ENCODE assay signal across 10 cellular contexts in genomic region chr12:54369597-54370217, GRCh38. TPM values are rescaled to one million over a fixed set of nuclear protein-coding genes. Genes with fewer than 3 reads are reported as not detected.
DNase-seq lines count a peak whose midpoint lies in the region; ATAC-seq, FAIRE-seq and TF ChIP-seq lines count a peak whose summit lies in the region.
"Had no signal": no experiment of that assay in that cellular context is flagged by ENCODE, and none has a peak within 500 bp of the region (broad histone marks: within the 10 kb centered on the region; RNA-seq: fewer than 3 reads in every experiment).

No MANE protein-coding gene starts in this region.

- no peak overlapping the region for H2BK5ac ChIP-seq in H1 (ENCODE audit: low read depth, low read length)

- H3K4me1 Mint-ChIP-seq in natural killer cell, result peaks cover 15 to 21% of the 10 kb centered on the region in 2 donors

- H2BK15ac ChIP-seq in H1 (ENCODE audit: low read length), result no peak overlapping the region

- H3K4me2 ChIP-seq in H1 (ENCODE audit: insufficient read depth in 1 of 2, low read depth in 2 of 2, low read length in 2 of 2), result peak overlapping the region; percentile 64 to 74

- POLR2A ChIA-PET in H1 (lab: Charles Lee; ENCODE audit: partially characterized antibody), result interaction anchor here (1.0 to 1.4 kb wide), 7 partner anchors 8 to 89 kb away, joined by 3 to 18 read pairs (median 5); partner anchors contain the start of genes CBX5, HNRNPA1 and ZNF385A

- H3K18ac ChIP-seq in H1 (ENCODE audit: extremely low read depth, low read length), result no peak overlapping the region

- H3K36me3 ChIP-seq in H1 (ENCODE audit: control insufficient read depth in 2 of 4, insufficient read depth in 4 of 4, low read length in 3 of 4), result peaks cover 0 to 3% (median 2%) of the 10 kb centered on the region in 4 experiments; a peak in 3 of 8 replicates
- H3K36me3 ChIP-seq in vagina, result no peaks in the 10 kb centered on the region

- H3K23me2 ChIP-seq in H1 (ENCODE audit: low read depth, low read length), result peaks cover 8% of the 10 kb centered on the region

- no peak overlapping the region for H2BK20ac ChIP-seq in H1 (ENCODE audit: low read length)

- H3K27me3 ChIP-seq in H1 (replicated peaks in 1 of 4; ENCODE audit: control insufficient read depth in 3 of 4, extremely low read depth in 1 of 4, insufficient read depth in 3 of 4, low read length in 3 of 4) (peaks cover 0 to 16% (median 12%) of the 10 kb centered on the region in 4 experiments; a peak in 6 of 7 replicates), vagina (no peaks in the 10 kb centered on the region)

- H3K9me3 Mint-ChIP-seq in natural killer cell, result no peaks in the 10 kb centered on the region

- no peak overlapping the region for H2AK5ac ChIP-seq in H1 (ENCODE audit: low read depth, low read length)

- no peak overlapping the region for H3K27ac ChIP-seq in H1 (ENCODE audit: low read depth, low read length)
- peak overlapping the region; percentile 93 for H3K27ac ChIP-seq in vagina

- H4K91ac ChIP-seq in H1 (replicated peaks; ENCODE audit: insufficient read length, low read length), result no peak overlapping the region

- peak overlapping the region; percentile 11 to 64 (median 27); a peak in 5 of 8 replicates for H3K4me3 ChIP-seq in H1 (ENCODE audit: extremely low read depth in 1 of 4, insufficient read depth in 2 of 4, low read depth in 3 of 4, low read length in 4 of 4)
- peak overlapping the region; percentile 42 to 62 for H3K4me3 ChIP-seq in vagina

- H3K23ac ChIP-seq in H1 (ENCODE audit: insufficient read length), result no peak overlapping the region

- no peak for TF ChIP-seq CTCF in H1 (IDR thresholded peaks at IDR 0.05; ENCODE audit: control extremely low read depth in 1 of 3, insufficient read depth in 1 of 3, low read depth in 1 of 3, low read length in 3 of 3)
- no peak for TF ChIP-seq CTCF in natural killer cell (IDR thresholded peaks at IDR 0.05)
- no peak for TF ChIP-seq CTCF in vagina (IDR thresholded peaks at IDR 0.05)

- H2BK120ac ChIP-seq in H1 (replicated peaks; ENCODE audit: low read depth, low read length), result no peak overlapping the region

- peak overlapping the region; percentile 86 for H3K4me3 Mint-ChIP-seq in natural killer cell

- H3K4me1 ChIP-seq in H1 (replicated peaks in 1 of 4; ENCODE audit: control insufficient read depth in 3 of 4, insufficient read depth in 4 of 4, low read length in 3 of 4), result peaks cover 0 to 11% (median 6%) of the 10 kb centered on the region in 4 experiments; a peak in 5 of 7 replicates
- H3K4me1 ChIP-seq in vagina, result peaks cover 34% of the 10 kb centered on the region

- no peak for TF ChIP-seq EP300 in H1 (IDR thresholded peaks at IDR 0.05; ENCODE audit: borderline replicate concordance in 1 of 2, low read depth in 2 of 2, low read length in 2 of 2)

- TF ChIP-seq RAD21 in H1 (IDR thresholded peaks at IDR 0.05 in 1 of 2, conservative IDR thresholded peaks at IDR 0.05 in 1 of 2; ENCODE audit: low read depth in 2 of 2, low read length in 2 of 2), result no peak

- H3K27me3 Mint-ChIP-seq in natural killer cell (ENCODE audit: low read depth in 2 of 2), result no peaks in the 10 kb centered on the region

- H3K79me2 ChIP-seq in H1 (ENCODE audit: control insufficient read depth in 1 of 2, insufficient read depth in 2 of 2, low read length in 2 of 2), result no peaks in the 10 kb centered on the region

- no peaks in the 10 kb centered on the region for H3K79me1 ChIP-seq in H1 (ENCODE audit: low read depth, low read length)

- H4K8ac ChIP-seq in H1 (ENCODE audit: extremely low read depth, insufficient read depth, low read length), result no peak overlapping the region

- H4K20me1 ChIP-seq in H1 (replicated peaks in 1 of 2; ENCODE audit: control insufficient read depth in 1 of 2, insufficient read depth in 2 of 2, low read length in 2 of 2), result peaks cover 0 to 4% of the 10 kb centered on the region in 2 experiments

- no peaks in the 10 kb centered on the region for H3K9me3 ChIP-seq in H1 (ENCODE audit: insufficient read depth in 2 of 2, low read depth in 1 of 2, low read length in 1 of 2)
- H3K9me3 ChIP-seq in vagina, result no peaks in the 10 kb centered on the region

- H3K27ac Mint-ChIP-seq in natural killer cell, result peak overlapping the region; percentile 62 to 66

- FAIRE-seq in H1 (lab: Jason Lieb, UNC), result no peak

- no peak overlapping the region for H2AFZ ChIP-seq in H1 (ENCODE audit: low read length)

- H3K56ac ChIP-seq in H1 (replicated peaks; ENCODE audit: insufficient read length, low read depth, low read length), result no peak overlapping the region

- CTCF ChIA-PET in H1 (lab: Charles Lee; ENCODE audit: partially characterized antibody), result interaction anchor here (0.9 to 3.7 kb wide), 33 partner anchors 8 to 345 kb away, joined by 3 to 79 read pairs (median 7); partner anchors contain the start of genes CBX5, COPZ1 and HNRNPA1

- no peak overlapping the region for H3K14ac ChIP-seq in H1 (ENCODE audit: insufficient read length)

- H2BK12ac ChIP-seq in H1 (ENCODE audit: low read depth, low read length), result no peak overlapping the region

- intact Hi-C loops in Right ventricle myocardium superior (cut with DNase I) (no loop called here), cardiac septum (cut with DNase I) (no loop called here), natural killer cell (cut with micrococcal nuclease) (loop anchor here (2.0 kb wide), 1 partner anchor 155 kb away; no protein-coding TSS in a partner anchor), vagina (cut with DNase I) (loop anchor here (10.0 kb wide), 2 partner anchors 115 to 155 kb away; no protein-coding TSS in a partner anchor)

- H3K4ac ChIP-seq in H1 (replicated peaks; ENCODE audit: insufficient read length, low read depth, low read length), result no peak overlapping the region

- DNase-seq in Right ventricle myocardium superior (no peak), cardiac septum (ENCODE audit: low spot score) (no peak), H1 (ENCODE audit: low read depth in 1 of 2, low spot score in 2 of 2) (no peak), natural killer cell (no peak), vagina (ENCODE audit: extremely low spot score in 2 of 2) (no peak), retina (no peak), G401 (ENCODE audit: low spot score) (no peak), NCI-H524 treated with DMSO at 0.1 percent for 48 hours (lab: John Stamatoyannopoulos, UW) (no peak)
- DNase-seq: activated CD4-positive, alpha-beta T cell treated with anti-CD3 and anti-CD28 coated beads, Interleukin-2, amount 50 U/mL, for 4 hours had no signal

- TF ChIP-seq POLR2A in H1 (IDR thresholded peaks at IDR 0.05; ENCODE audit: control extremely low read depth in 1 of 2, low read depth in 2 of 2, low read length in 2 of 2), result no peak
- no peak for TF ChIP-seq POLR2A in vagina (IDR thresholded peaks at IDR 0.05)

- ATAC-seq in Right ventricle myocardium superior (ENCODE audit: poor library complexity), result peak; percentile 8
- no peak for ATAC-seq in natural killer cell

- H4K5ac ChIP-seq in H1 (ENCODE audit: insufficient read length, low read depth, low read length), result no peak overlapping the region

- H3K36me3 Mint-ChIP-seq in natural killer cell, result no peaks in the 10 kb centered on the region

- WGBS in H1 (ENCODE audit: extremely low coverage in 1 of 2, insufficient coverage in 1 of 2, insufficient read length in 1 of 2, insufficient replicate concordance in 2 of 2, low coverage in 1 of 2, low lambda C conversion rate in 2 of 2, missing lambda C conversion rate in 1 of 2), 2 experiments, result 21% methylated on average over 13 of the region's 27 CpGs; no CpG with 5 or more reads in 1 of the 2 experiments

- H3K9ac ChIP-seq in H1 (replicated peaks in 1 of 4; ENCODE audit: extremely low read depth in 1 of 4, low read depth in 3 of 4, low read length in 3 of 4), result no peak overlapping the region

- in situ Hi-C loops in G401 (cut with HindIII; ENCODE audit: low sequenced_read_pairs), result loop anchor here (25.0 kb wide), 1 partner anchor 157 kb away; no protein-coding TSS in a partner anchor

RNA-seq across cellular contexts. Expression of gene GPR84, which starts 5.4 kb away (rescaled TPM):
- total RNA-seq in Right ventricle myocardium superior, result not detected
- total RNA-seq in cardiac septum, result 0.22 TPM
- not detected in 2 replicates for total RNA-seq in H1 (2021; fragmentation: NEBNext Ultra II Directional; extraction: Animal tissue kit (Norgen Biotek cat#: 25700))
- 0.09 and 0.14 TPM in 2 replicates for polyA plus RNA-seq in H1 (2011; rRNA removed)
- polyA plus RNA-seq in H1 (2011; cell fraction: cytosol; rRNA removed), result not detected
- not detected for polyA plus RNA-seq in H1 (2011; cell fraction: nucleus; rRNA removed)
- polyA plus RNA-seq in H1 (2012, experiment 1 of 2), result 0.12 TPM in 1 of 4 replicates, not detected in the others
- polyA plus RNA-seq in H1 (2012, experiment 2 of 2), result not detected
- not detected for polyA plus RNA-seq in H1 (2013, experiment 1 of 2)
- not detected for polyA plus RNA-seq in H1 (2013, experiment 2 of 2)
- polyA minus RNA-seq in H1 (2011; rRNA and poly(A)+ RNA removed), result 0.38 TPM in 1 of 2 replicates, not detected in the other
- polyA minus RNA-seq in H1 (2011; cell fraction: cytosol; rRNA and poly(A)+ RNA removed), result not detected
- polyA minus RNA-seq in H1 (2011; cell fraction: nucleus; rRNA and poly(A)+ RNA removed), result not detected
- total RNA-seq in natural killer cell, result 1 to 10 TPM in 1 of 3 donors, under 1 TPM in 2; 0.45 to 4.9 (median 0.59) TPM
- total RNA-seq in vagina, result not detected
- 1.0 TPM in 1 of 2 replicates, not detected in the other for total RNA-seq in G401 (2014; rRNA removed; shearing (Covaris generic))
- total RNA-seq: temporal lobe had no signal

RNA-seq across cellular contexts. Expression of gene ZNF385A, which starts 14.8 kb away (rescaled TPM):
- total RNA-seq in Right ventricle myocardium superior (10.7 TPM), cardiac septum (4.8 TPM), natural killer cell (1 to 10 TPM; 5.4 to 9.8 (median 8.9) TPM), vagina (38.8 TPM)
- total RNA-seq in H1 (2021; fragmentation: NEBNext Ultra II Directional; extraction: Animal tissue kit (Norgen Biotek cat#: 25700)), result 12.1 and 14.3 TPM in 2 replicates
- 5.2 and 7.7 TPM in 2 replicates for polyA plus RNA-seq in H1 (2011; rRNA removed)
- polyA plus RNA-seq in H1 (2011; cell fraction: cytosol; rRNA removed), result 3.5 TPM
- 10.4 TPM for polyA plus RNA-seq in H1 (2011; cell fraction: nucleus; rRNA removed)
- 9.1 to 19.2 TPM (median 17.6 TPM) in 4 replicates for polyA plus RNA-seq in H1 (2012, experiment 1 of 2)
- polyA plus RNA-seq in H1 (2012, experiment 2 of 2), result 12.4 TPM
- polyA plus RNA-seq in H1 (2013, experiment 1 of 2), result 10.8 TPM
- polyA plus RNA-seq in H1 (2013, experiment 2 of 2), result 11.0 TPM
- 2.5 and 5.9 TPM in 2 replicates for polyA minus RNA-seq in H1 (2011; rRNA and poly(A)+ RNA removed)
- 7.3 TPM for polyA minus RNA-seq in H1 (2011; cell fraction: cytosol; rRNA and poly(A)+ RNA removed)
- 6.9 TPM for polyA minus RNA-seq in H1 (2011; cell fraction: nucleus; rRNA and poly(A)+ RNA removed)
- 6.0 and 8.6 TPM in 2 replicates for total RNA-seq in G401 (2014; rRNA removed; shearing (Covaris generic))

RNA-seq across cellular contexts. Expression of gene COPZ1, which starts 44.8 kb away (rescaled TPM):
- 116 TPM for total RNA-seq in Right ventricle myocardium superior
- 106 TPM for total RNA-seq in cardiac septum
- 94.2 and 103 TPM in 2 replicates for total RNA-seq in H1 (2021; fragmentation: NEBNext Ultra II Directional; extraction: Animal tissue kit (Norgen Biotek cat#: 25700))
- 88.2 and 133 TPM in 2 replicates for polyA plus RNA-seq in H1 (2011; rRNA removed)
- polyA plus RNA-seq in H1 (2011; cell fraction: cytosol; rRNA removed), result 103 TPM
- polyA plus RNA-seq in H1 (2011; cell fraction: nucleus; rRNA removed), result 56.0 TPM
- polyA plus RNA-seq in H1 (2012, experiment 1 of 2), result 114 to 158 TPM (median 123 TPM) in 4 replicates
- 287 TPM for polyA plus RNA-seq in H1 (2012, experiment 2 of 2)
- 73.3 TPM for polyA plus RNA-seq in H1 (2013, experiment 1 of 2)
- polyA plus RNA-seq in H1 (2013, experiment 2 of 2), result 80.0 TPM
- polyA minus RNA-seq in H1 (2011; rRNA and poly(A)+ RNA removed), result 71.3 and 86.2 TPM in 2 replicates
- polyA minus RNA-seq in H1 (2011; cell fraction: cytosol; rRNA and poly(A)+ RNA removed), result 68.3 TPM
- 27.2 TPM for polyA minus RNA-seq in H1 (2011; cell fraction: nucleus; rRNA and poly(A)+ RNA removed)
- total RNA-seq in natural killer cell, result 10 to 100 TPM; 66.3 to 83.6 (median 79.7) TPM
- 47.6 TPM for total RNA-seq in vagina
- 219 and 225 TPM in 2 replicates for total RNA-seq in G401 (2014; rRNA removed; shearing (Covaris generic))

RNA-seq across cellular contexts. Expression of gene ITGA5, which starts 49.4 kb away (rescaled TPM):
- total RNA-seq in Right ventricle myocardium superior, result 51.6 TPM
- total RNA-seq in cardiac septum, result 48.2 TPM
- 19.0 and 19.4 TPM in 2 replicates for total RNA-seq in H1 (2021; fragmentation: NEBNext Ultra II Directional; extraction: Animal tissue kit (Norgen Biotek cat#: 25700))
- 11.6 and 17.7 TPM in 2 replicates for polyA plus RNA-seq in H1 (2011; rRNA removed)
- polyA plus RNA-seq in H1 (2011; cell fraction: cytosol; rRNA removed), result 10.9 TPM
- 47.4 TPM for polyA plus RNA-seq in H1 (2011; cell fraction: nucleus; rRNA removed)
- polyA plus RNA-seq in H1 (2012, experiment 1 of 2), result 10.4 to 19.6 TPM (median 18.1 TPM) in 4 replicates
- 20.3 TPM for polyA plus RNA-seq in H1 (2012, experiment 2 of 2)
- polyA plus RNA-seq in H1 (2013, experiment 1 of 2), result 34.1 TPM
- polyA plus RNA-seq in H1 (2013, experiment 2 of 2), result 32.9 TPM
- polyA minus RNA-seq in H1 (2011; rRNA and poly(A)+ RNA removed), result 24.0 and 36.9 TPM in 2 replicates
- polyA minus RNA-seq in H1 (2011; cell fraction: cytosol; rRNA and poly(A)+ RNA removed), result 17.8 TPM
- 22.4 TPM for polyA minus RNA-seq in H1 (2011; cell fraction: nucleus; rRNA and poly(A)+ RNA removed)
- total RNA-seq in natural killer cell, result 100 to 1,000 TPM; 177 to 232 (median 207) TPM
- total RNA-seq in vagina, result 95.0 TPM
- 49.1 and 58.8 TPM in 2 replicates for total RNA-seq in G401 (2014; rRNA removed; shearing (Covaris generic))

Comparison
In these comparisons a context has a peak if more than half of its experiments do, and no peak if none do; other contexts are left out.
1. intact Hi-C loops: an anchor here in natural killer cell (2.0 kb wide) and vagina (10.0 kb wide); none called in Right ventricle myocardium superior and cardiac septum.